ENCODE assay signal across 25 cellular contexts in genomic region chr20:62802026-62802712, GRCh38. TPM values are rescaled to one million over a fixed set of nuclear protein-coding genes. Genes with fewer than 3 reads are reported as not detected.
DNase-seq lines count a peak whose midpoint lies in the region; ATAC-seq, FAIRE-seq and TF ChIP-seq lines count a peak whose summit lies in the region.
"Had no signal": no experiment of that assay in that cellular context is flagged by ENCODE, and none has a peak within 500 bp of the region (broad histone marks: within the 10 kb centered on the region; RNA-seq: fewer than 3 reads in every experiment).

No MANE protein-coding gene starts in this region.

- no peak for TF ChIP-seq RAD21 in K562 (CRISPR knock-in tag; conservative IDR thresholded peaks at IDR 0.05 in 1 of 2, IDR thresholded peaks at IDR 0.05 in 1 of 2)

- H3K4me2 ChIP-seq in K562 (ENCODE audit: insufficient read depth, low read length), result no peak overlapping the region
- H3K4me2 ChIP-seq: KMS-11 had no signal

- no peaks in the 10 kb centered on the region; the same call in 1 of the 2 replicates for H4K20me1 ChIP-seq in K562 (replicated peaks; ENCODE audit: control insufficient read depth, insufficient read depth, low read length)

- H3K9me3 ChIP-seq in K562 (replicated peaks; ENCODE audit: control insufficient read depth, insufficient read depth, low read depth, low read length) (no peaks in the 10 kb centered on the region), right cardiac atrium (ENCODE audit: control insufficient read depth, low read length) (no peaks in the 10 kb centered on the region), gastrocnemius medialis (no peaks in the 10 kb centered on the region)
- H3K9me3 ChIP-seq: SJSA1, tibial artery had no signal

- TF ChIP-seq POLR2A in K562 (conservative IDR thresholded peaks at IDR 0.05) (no peak), gastrocnemius medialis (IDR thresholded peaks at IDR 0.05) (peak in 1 of 2 donors; percentile 14)

- CTCF ChIA-PET in K562 (lab: Yijun Ruan, JAX; ENCODE audit: low intra/inter-chr PET ratio), result no interaction called here

- peaks cover 32% of the 10 kb centered on the region for H3K79me2 ChIP-seq in K562 (ENCODE audit: control insufficient read depth, insufficient read depth, low read length)

- no peaks in the 10 kb centered on the region for H3K9me1 ChIP-seq in K562 (ENCODE audit: control insufficient read depth, insufficient read depth, low read length)

- intact Hi-C loops in K562 (cut with micrococcal nuclease) (no loop called here), right cardiac atrium (cut with DNase I) (no loop called here), gastrocnemius medialis (cut with DNase I; ENCODE audit: low total_unique reads) (loop anchor here (10.0 kb wide), 1 partner anchor 497 kb away; the partner anchor contains the start of gene ADRM1)

- peak; percentile 81 for DNase-seq in G401 (ENCODE audit: low spot score)
- no peak for DNase-seq in K562 (ENCODE audit: extremely low read depth in 1 of 4, low spot score in 3 of 4)
- no peak for DNase-seq in right cardiac atrium
- no peak for DNase-seq in gastrocnemius medialis
- no peak for DNase-seq in stimulated activated CD8-positive, alpha-beta memory T cell treated with anti-CD3 and anti-CD28 coated beads, Interleukin-4, amount 100 ng/mL, for 48 hours
- DNase-seq: activated CD8-positive, alpha-beta memory T cell treated with anti-CD3 and anti-CD28 coated beads for 24 hours; activated naive CD4-positive, alpha-beta T cell treated with anti-CD3 and anti-CD28 coated beads for 36 hours; activated T-cell treated with anti-CD3 and anti-CD28 coated beads, Interleukin-2, amount 50 U/mL, for 72 hours; CD8-positive, alpha-beta memory T cell; kidney; mammary epithelial cell; NCI-H146; NCI-H2171; NCI-H510A treated with DMSO at 0.1 percent for 48 hours; retina; stimulated activated CD4-positive, alpha-beta T cell treated with anti-CD3 and anti-CD28 coated beads, Interleukin-4, amount 100 ng/mL, for 4 hours; stimulated activated naive CD8-positive, alpha-beta T cell treated with anti-CD3 and anti-CD28 coated beads, Interleukin-15, Interleukin-2, amounts not matched to agents 100 U/mL and 50 U/mL, for 24 hours; tibial artery had no signal

- no peak for ATAC-seq in K562
- ATAC-seq in right cardiac atrium, result no peak
- peak; percentile 28 to 31 for ATAC-seq in gastrocnemius medialis
- ATAC-seq in HG02885 (IDR thresholded peaks at IDR 0.05; ENCODE audit: poor library complexity, unreplicated experiment), result no peak
- ATAC-seq in HG02759 (IDR thresholded peaks at IDR 0.05; ENCODE audit: unreplicated experiment), result no peak
- ATAC-seq: activated T-cell treated with anti-CD3 and anti-CD28 coated beads, Interleukin-2, amount 50 U/mL, for 72 hours; stimulated activated naive CD8-positive, alpha-beta T cell treated with anti-CD3 and anti-CD28 coated beads, Interleukin-15, Interleukin-2, amounts not matched to agents 100 U/mL and 50 U/mL, for 24 hours had no signal

- peaks cover 12 to 56% of the 10 kb centered on the region in 2 experiments for H3K4me1 ChIP-seq in K562 (replicated peaks in 1 of 2; ENCODE audit: control insufficient read depth in 2 of 2, insufficient read depth in 2 of 2, low read length in 2 of 2)
- peaks cover 9% of the 10 kb centered on the region for H3K4me1 ChIP-seq in right cardiac atrium (ENCODE audit: control insufficient read depth, insufficient read depth, low read length)
- H3K4me1 ChIP-seq in gastrocnemius medialis, result peaks cover 31 to 60% of the 10 kb centered on the region in 2 donors

- no peak overlapping the region for H2AFZ ChIP-seq in K562 (ENCODE audit: low read depth, low read length)

- POLR2A ChIA-PET in K562 (lab: Yijun Ruan, JAX), result interaction anchor here (1.0 to 1.3 kb wide), 2 partner anchors 23 to 303 kb away, joined by 3 read pairs; no protein-coding TSS in a partner anchor

- H3K27ac ChIP-seq in K562 (ENCODE audit: extremely low read depth, low read depth, low read length) (no peak overlapping the region), right cardiac atrium (ENCODE audit: low read length) (peak overlapping the region; percentile 10), gastrocnemius medialis (peak overlapping the region; percentile 65 to 73 (median 70))
- H3K27ac ChIP-seq: cardiac muscle cell, KMS-11, SJSA1 had no signal

- TF ChIP-seq EP300 in K562 (IDR thresholded peaks at IDR 0.05; ENCODE audit: low read length), result no peak

- FAIRE-seq in K562 (lab: Jason Lieb, UNC), result no peak
- FAIRE-seq: GM18507, kidney had no signal

- no peak overlapping the region for H3K9ac ChIP-seq in K562 (ENCODE audit: insufficient read depth in 1 of 2, low read depth in 2 of 2, low read length in 2 of 2)
- H3K9ac ChIP-seq: KMS-11 had no signal

- peaks cover 47% of the 10 kb centered on the region; the same call in 2 of the 3 replicates for H3K36me3 ChIP-seq in K562 (ENCODE audit: control insufficient read depth, insufficient read depth, low read length)
- peaks cover 0 to 27% of the 10 kb centered on the region in 2 donors for H3K36me3 ChIP-seq in gastrocnemius medialis

- 64% methylated on average over 22 of the region's 22 CpGs for WGBS in K562 (ENCODE audit: insufficient coverage, low coverage, missing lambda C conversion rate)
- 81% methylated on average over 22 of the region's 22 CpGs for WGBS in right cardiac atrium

- H3K4me3 ChIP-seq in K562 (no peak overlapping the region), right cardiac atrium (ENCODE audit: low read length) (no peak overlapping the region), gastrocnemius medialis (no peak overlapping the region)
- H3K4me3 ChIP-seq: cardiac muscle cell, SJSA1, tibial artery had no signal

- in situ Hi-C loops in G401 (cut with HindIII; ENCODE audit: low sequenced_read_pairs), result no loop called here
- in situ Hi-C loops in K562 (cut with MboI), result loop anchor here (10.0 kb wide), 1 partner anchor 307 kb away; no protein-coding TSS in a partner anchor
- in situ Hi-C loops in gastrocnemius medialis (cut with MboI; ENCODE audit: low sequenced_read_pairs in 4 of 4), result loop anchor here in 2 of 4 donors (10.0 kb wide), 2 partner anchors 127 to 297 kb away; no protein-coding TSS in a partner anchor

- no TSS peak for BruUV-seq in K562 (replicated peaks; lab: Mats Ljungman, UMichigan)

- TF ChIP-seq CTCF in K562 (IDR thresholded peaks at IDR 0.05 in 2 of 3, conservative IDR thresholded peaks at IDR 0.05 in 1 of 3; ENCODE audit: insufficient read depth in 2 of 3, low read depth in 1 of 3, low read length in 3 of 3) (no peak), gastrocnemius medialis (IDR thresholded peaks at IDR 0.05 in 4 of 5, conservative IDR thresholded peaks at IDR 0.05 in 1 of 5) (no peak)

- H3K27me3 ChIP-seq in K562 (ENCODE audit: control insufficient read depth in 2 of 2, insufficient read depth in 2 of 2, low read length in 2 of 2), result no peaks in the 10 kb centered on the region
- H3K27me3 ChIP-seq in right cardiac atrium (ENCODE audit: control insufficient read depth, insufficient read depth), result no peaks in the 10 kb centered on the region
- H3K27me3 ChIP-seq in gastrocnemius medialis, result no peaks in the 10 kb centered on the region
- H3K27me3 ChIP-seq: cardiac muscle cell, SJSA1, tibial artery had no signal

RNA-seq across cellular contexts. Expression of gene OGFR, which starts 2.5 kb away (rescaled TPM):
- 43.9 and 45.6 TPM in 2 replicates for total RNA-seq in G401 (2014; rRNA removed; shearing (Covaris generic))
- 16.5 and 43.5 TPM in 2 replicates for total RNA-seq in K562 (2011; cell fraction: chromatin; rRNA removed; ENCODE audit: low replicate concordance)
- 33.8 and 38.4 TPM in 2 replicates for total RNA-seq in K562 (2011; cell fraction: nucleolus; rRNA removed)
- total RNA-seq in K562 (2011; cell fraction: nucleoplasm; rRNA removed), result 22.4 and 24.6 TPM in 2 replicates
- 56.3 and 56.5 TPM in 2 replicates for total RNA-seq in K562 (2014; rRNA removed)
- total RNA-seq in K562 (2014; rRNA removed; fragmentation: Illumina TruSeq; extraction: Trizol), result 8.9 and 10.3 TPM in 2 replicates
- 17.5 and 18.7 TPM in 2 replicates for total RNA-seq in K562 (2015; rRNA removed; fragmentation: Illumina TruSeq; extraction: Trizol)
- 33.1 and 36.5 TPM in 2 replicates for total RNA-seq in K562 (2021)
- 23.3 and 25.4 TPM in 2 replicates for polyA plus RNA-seq in K562 (2011; rRNA removed)
- 15.8 and 36.7 TPM in 2 replicates for polyA plus RNA-seq in K562 (2011; cell fraction: cytosol; rRNA removed)
- polyA plus RNA-seq in K562 (2011; cell fraction: nucleus; rRNA removed), result 32.3 and 48.8 TPM in 2 replicates
- 21.1 and 26.0 TPM in 2 replicates for polyA plus RNA-seq in K562 (2012)
- polyA plus RNA-seq in K562 (2014; fragmentation: Illumina TruSeq; extraction: Trizol), result 16.6 and 22.0 TPM in 2 replicates
- polyA plus RNA-seq in K562 (2014; fragmentation: Nextera tagmentation; extraction: Ambion mirVana), result under 1 TPM; 0.39 TPM
- 34.2 and 36.7 TPM in 2 replicates for polyA plus RNA-seq in K562 (2014; rRNA removed)
- 17.7 and 23.1 TPM in 2 replicates for polyA minus RNA-seq in K562 (2011; rRNA and poly(A)+ RNA removed)
- polyA minus RNA-seq in K562 (2011; cell fraction: cytosol; rRNA and poly(A)+ RNA removed), result 19.9 and 22.3 TPM in 2 replicates
- polyA minus RNA-seq in K562 (2011; cell fraction: nucleus; rRNA and poly(A)+ RNA removed), result 8.8 and 9.7 TPM in 2 replicates
- 10 to 100 TPM; 21.0 to 29.6 (median 24.2) TPM for total RNA-seq in right cardiac atrium
- polyA plus RNA-seq in right cardiac atrium, result 26.6 TPM
- 10 to 100 TPM; 21.9 to 52.1 (median 40.5) TPM for total RNA-seq in gastrocnemius medialis

RNA-seq across cellular contexts. Expression of gene MRGBP, which starts 5.9 kb away (rescaled TPM):
- total RNA-seq in G401 (2014; rRNA removed; shearing (Covaris generic)), result 25.2 and 33.6 TPM in 2 replicates
- 11.0 and 21.6 TPM in 2 replicates for total RNA-seq in K562 (2011; cell fraction: chromatin; rRNA removed; ENCODE audit: low replicate concordance)
- total RNA-seq in K562 (2011; cell fraction: nucleolus; rRNA removed), result 16.4 and 17.2 TPM in 2 replicates
- 12.8 and 15.0 TPM in 2 replicates for total RNA-seq in K562 (2011; cell fraction: nucleoplasm; rRNA removed)
- total RNA-seq in K562 (2014; rRNA removed) (31.3 and 37.0 TPM in 2 replicates), K562 (2014; rRNA removed; fragmentation: Illumina TruSeq; extraction: Trizol) (18.1 TPM in 2 replicates), K562 (2015; rRNA removed; fragmentation: Illumina TruSeq; extraction: Trizol) (25.2 and 25.7 TPM in 2 replicates), K562 (2021) (25.1 and 26.1 TPM in 2 replicates), right cardiac atrium (10 to 100 TPM in 1 of 4 donors, 1 to 10 TPM in 3; 8.3 to 10.9 (median 8.6) TPM), gastrocnemius medialis (1 to 10 TPM; 7.8 to 9.8 (median 8.2) TPM)
- polyA plus RNA-seq in K562 (2011; rRNA removed) (18.7 and 20.7 TPM in 2 replicates), K562 (2014; fragmentation: Illumina TruSeq; extraction: Trizol) (18.4 and 21.0 TPM in 2 replicates), K562 (2014; fragmentation: Nextera tagmentation; extraction: Ambion mirVana) (1 to 10 TPM; 1.9 to 2.8 TPM), K562 (2014; rRNA removed) (26.3 and 26.7 TPM in 2 replicates), right cardiac atrium (12.1 TPM)
- polyA plus RNA-seq in K562 (2011; cell fraction: cytosol; rRNA removed), result 20.8 and 28.5 TPM in 2 replicates
- polyA plus RNA-seq in K562 (2011; cell fraction: nucleus; rRNA removed), result 27.0 and 39.1 TPM in 2 replicates
- 14.8 and 21.7 TPM in 2 replicates for polyA plus RNA-seq in K562 (2012)
- polyA minus RNA-seq in K562 (2011; rRNA and poly(A)+ RNA removed), result 12.7 and 15.7 TPM in 2 replicates
- 9.6 and 11.5 TPM in 2 replicates for polyA minus RNA-seq in K562 (2011; cell fraction: cytosol; rRNA and poly(A)+ RNA removed)
- polyA minus RNA-seq in K562 (2011; cell fraction: nucleus; rRNA and poly(A)+ RNA removed), result 9.4 and 12.2 TPM in 2 replicates

RNA-seq across cellular contexts. Expression of gene COL9A3, which starts 14.7 kb away (rescaled TPM):
- 8.6 TPM in 2 replicates for total RNA-seq in G401 (2014; rRNA removed; shearing (Covaris generic))
- 2.5 and 7.3 TPM in 2 replicates for total RNA-seq in K562 (2011; cell fraction: chromatin; rRNA removed; ENCODE audit: low replicate concordance)
- 4.0 and 4.9 TPM in 2 replicates for total RNA-seq in K562 (2011; cell fraction: nucleolus; rRNA removed)
- total RNA-seq in K562 (2011; cell fraction: nucleoplasm; rRNA removed), result 2.8 and 4.0 TPM in 2 replicates
- 0.77 and 1.9 TPM in 2 replicates for total RNA-seq in K562 (2014; rRNA removed)
- total RNA-seq in K562 (2014; rRNA removed; fragmentation: Illumina TruSeq; extraction: Trizol), result 0.18 and 0.51 TPM in 2 replicates
- total RNA-seq in K562 (2015; rRNA removed; fragmentation: Illumina TruSeq; extraction: Trizol), result 0.98 and 1.4 TPM in 2 replicates
- total RNA-seq in K562 (2021), result 1.3 and 1.7 TPM in 2 replicates
- 1.3 and 2.5 TPM in 2 replicates for polyA plus RNA-seq in K562 (2011; rRNA removed)
- polyA plus RNA-seq in K562 (2011; cell fraction: cytosol; rRNA removed), result 1.7 and 1.9 TPM in 2 replicates
- 12.1 and 20.8 TPM in 2 replicates for polyA plus RNA-seq in K562 (2011; cell fraction: nucleus; rRNA removed)
- polyA plus RNA-seq in K562 (2012), result 2.0 and 3.0 TPM in 2 replicates
- polyA plus RNA-seq in K562 (2014; fragmentation: Illumina TruSeq; extraction: Trizol), result 0.48 and 0.76 TPM in 2 replicates
- under 1 TPM in 1 of 2 experiments, not detected in 1; 0.14 TPM for polyA plus RNA-seq in K562 (2014; fragmentation: Nextera tagmentation; extraction: Ambion mirVana)
- 3.0 and 3.6 TPM in 2 replicates for polyA plus RNA-seq in K562 (2014; rRNA removed)
- polyA minus RNA-seq in K562 (2011; rRNA and poly(A)+ RNA removed), result 0.35 and 0.87 TPM in 2 replicates
- 1.3 TPM in 1 of 2 replicates, not detected in the other for polyA minus RNA-seq in K562 (2011; cell fraction: cytosol; rRNA and poly(A)+ RNA removed)
- 1.2 and 2.3 TPM in 2 replicates for polyA minus RNA-seq in K562 (2011; cell fraction: nucleus; rRNA and poly(A)+ RNA removed)
- 1 to 10 TPM; 4.3 to 6.9 (median 5.6) TPM for total RNA-seq in right cardiac atrium
- 13.0 TPM for polyA plus RNA-seq in right cardiac atrium
- total RNA-seq in gastrocnemius medialis, result 1 to 10 TPM in 2 of 4 donors, under 1 TPM in 2; 0.41 to 4.1 (median 1.6) TPM
- total RNA-seq: activated naive CD4-positive, alpha-beta T cell treated with anti-CD3 and anti-CD28 coated beads for 36 hours; CD8-positive, alpha-beta memory T cell; osteoblast; SJSA1 had no signal
- polyA plus RNA-seq: CD8-positive, alpha-beta memory T cell had no signal

RNA-seq across cellular contexts. Expression of gene TCFL5, which starts 59.5 kb away (rescaled TPM):
- total RNA-seq in G401 (2014; rRNA removed; shearing (Covaris generic)), result 23.0 and 24.2 TPM in 2 replicates
- 13.1 and 14.9 TPM in 2 replicates for total RNA-seq in K562 (2011; cell fraction: chromatin; rRNA removed; ENCODE audit: low replicate concordance)
- total RNA-seq in K562 (2011; cell fraction: nucleolus; rRNA removed), result 7.5 and 9.5 TPM in 2 replicates
- total RNA-seq in K562 (2011; cell fraction: nucleoplasm; rRNA removed), result 8.6 and 8.8 TPM in 2 replicates
- total RNA-seq in K562 (2014; rRNA removed) (11.1 and 11.2 TPM in 2 replicates), K562 (2014; rRNA removed; fragmentation: Illumina TruSeq; extraction: Trizol) (7.4 and 7.9 TPM in 2 replicates), K562 (2015; rRNA removed; fragmentation: Illumina TruSeq; extraction: Trizol) (9.2 and 10.2 TPM in 2 replicates), K562 (2021) (11.1 and 12.6 TPM in 2 replicates), right cardiac atrium (1 to 10 TPM; 7.8 to 9.9 (median 8.2) TPM), gastrocnemius medialis (1 to 10 TPM; 5.3 to 7.3 (median 6.3) TPM)
- polyA plus RNA-seq in K562 (2011; rRNA removed) (8.5 and 12.2 TPM in 2 replicates), K562 (2014; fragmentation: Illumina TruSeq; extraction: Trizol) (5.9 and 7.9 TPM in 2 replicates), K562 (2014; fragmentation: Nextera tagmentation; extraction: Ambion mirVana) (1 to 10 TPM in 1 of 2 experiments, under 1 TPM in 1; 1.00 to 1.1 TPM), K562 (2014; rRNA removed) (9.1 and 10.5 TPM in 2 replicates), right cardiac atrium (5.2 TPM)
- polyA plus RNA-seq in K562 (2011; cell fraction: cytosol; rRNA removed), result 4.3 and 4.4 TPM in 2 replicates
- 8.0 and 8.3 TPM in 2 replicates for polyA plus RNA-seq in K562 (2011; cell fraction: nucleus; rRNA removed)
- 6.7 and 8.1 TPM in 2 replicates for polyA plus RNA-seq in K562 (2012)
- 6.6 and 6.8 TPM in 2 replicates for polyA minus RNA-seq in K562 (2011; rRNA and poly(A)+ RNA removed)
- 3.8 and 6.5 TPM in 2 replicates for polyA minus RNA-seq in K562 (2011; cell fraction: cytosol; rRNA and poly(A)+ RNA removed)
- polyA minus RNA-seq in K562 (2011; cell fraction: nucleus; rRNA and poly(A)+ RNA removed), result 1.9 and 3.9 TPM in 2 replicates

Comparison
In these comparisons a context has a peak if more than half of its experiments do, and no peak if none do; other contexts are left out.
1. ATAC-seq: peak in gastrocnemius medialis (2 of 2); none in K562 (single experiment), right cardiac atrium (0 of 2), HG02885 (single experiment) and HG02759 (single experiment).